8 cellular contexts compared by ENCODE assay signal in genomic region chr2:219155054-219155644, GRCh38. TPM values are rescaled to one million over a fixed set of nuclear protein-coding genes. Genes with fewer than 3 reads are reported as not detected.
DNase-seq lines count a peak whose midpoint lies in the region; ATAC-seq and TF ChIP-seq lines count a peak whose summit lies in the region.

No MANE protein-coding gene starts in this region.

- no peak for ATAC-seq in HG03097 (IDR thresholded peaks at IDR 0.05; ENCODE audit: low FRiP score, unreplicated experiment)

- no peaks in the 10 kb centered on the region for H3K9me3 ChIP-seq in Peyer's patch
- H3K9me3 ChIP-seq in tibial artery = no peaks in the 10 kb centered on the region

- DNase-seq in activated T-cell treated with anti-CD3 and anti-CD28 coated beads for 24 hours (ENCODE audit: low read depth) (peak; percentile 24), LNCaP clone FGC (ENCODE audit: low read depth) (peak; percentile 46), Peyer's patch (peak in 1 of 3 donors; percentile 68), cardiac fibroblast (ENCODE audit: low read depth in 2 of 2) (peak; percentile 84), kidney tubule cell (ENCODE audit: low spot score) (peak; percentile 79), tibial artery (no peak)
- no peak for DNase-seq in activated T-cell treated with anti-CD3 and anti-CD28 coated beads, Interleukin-2, amount 50 U/mL, for 48 hours

- no peak overlapping the region for H3K27ac ChIP-seq in Peyer's patch
- no peak overlapping the region for H3K27ac ChIP-seq in tibial artery

- H3K4me3 ChIP-seq in LNCaP clone FGC (ENCODE audit: low read depth, low read length) (no peak overlapping the region), Peyer's patch (no peak overlapping the region), cardiac fibroblast (replicated peaks in 1 of 2; ENCODE audit: low read depth in 2 of 2, low read length in 2 of 2) (no peak overlapping the region), tibial artery (no peak overlapping the region)

- H3K4me1 ChIP-seq in Peyer's patch = peaks cover 0 to 6% (median 2%) of the 10 kb centered on the region in 4 donors
- H3K4me1 ChIP-seq in tibial artery = peaks cover 0 to 5% (median 4%) of the 10 kb centered on the region in 4 donors

- no peak for TF ChIP-seq POLR2A in Peyer's patch (IDR thresholded peaks at IDR 0.05)

- H3K27me3 ChIP-seq in Peyer's patch (no peaks in the 10 kb centered on the region), tibial artery (no peaks in the 10 kb centered on the region)

- intact Hi-C loops in tibial artery (cut with DNase I; ENCODE audit: low total_unique reads) = loop anchor here (2.0 kb wide), 1 partner anchor 96 kb away; no protein-coding TSS in a partner anchor

- TF ChIP-seq CTCF in LNCaP clone FGC (IDR thresholded peaks at IDR 0.05; ENCODE audit: control insufficient read depth, extremely low read depth, insufficient read depth) (peak; percentile 54), Peyer's patch (IDR thresholded peaks at IDR 0.05) (peak; percentile 43 to 88 (median 78)), cardiac fibroblast (IDR thresholded peaks at IDR 0.05; ENCODE audit: low read depth, low read length) (peak; percentile 30), tibial artery (IDR thresholded peaks at IDR 0.05) (peak; percentile 60 to 83)

- H3K36me3 ChIP-seq in Peyer's patch (peaks cover 0 to 40% (median 0%) of the 10 kb centered on the region in 3 donors), tibial artery (peaks cover 22 to 39% (median 39%) of the 10 kb centered on the region in 3 donors)

RNA-seq across cellular contexts. Expression of gene NHEJ1, which starts 5.5 kb away (rescaled TPM):
- total RNA-seq in Peyer's patch = 10 to 100 TPM; 28.1 to 91.6 (median 67.2) TPM

RNA-seq across cellular contexts. Expression of gene SLC23A3, which starts 14.7 kb away (rescaled TPM):
- 100 to 1,000 TPM in 1 of 4 donors, 10 to 100 TPM in 2, 1 to 10 TPM in 1; 5.0 to 111 (median 62.8) TPM for total RNA-seq in Peyer's patch

RNA-seq across cellular contexts. Expression of gene CNPPD1, which starts 21.6 kb away (rescaled TPM):
- 10 to 100 TPM; 14.0 to 94.0 (median 77.4) TPM for total RNA-seq in Peyer's patch

RNA-seq across cellular contexts. Expression of gene RETREG2, which starts 22.9 kb away (rescaled TPM):
- total RNA-seq in Peyer's patch = 10 to 100 TPM; 44.6 to 80.3 (median 76.2) TPM

RNA-seq across cellular contexts. Expression of gene ZFAND2B, which starts 51.4 kb away (rescaled TPM):
- 100 to 1,000 TPM in 3 of 4 donors, 10 to 100 TPM in 1; 43.7 to 129 (median 112) TPM for total RNA-seq in Peyer's patch

Comparison
In these comparisons a context has a peak if more than half of its experiments do, and no peak if none do; other contexts are left out.
1. DNase-seq: peak in activated T-cell treated with anti-CD3 and anti-CD28 coated beads for 24 hours (single experiment), LNCaP clone FGC (single experiment), cardiac fibroblast (2 of 2) and kidney tubule cell (single experiment); none in activated T-cell treated with anti-CD3 and anti-CD28 coated beads, Interleukin-2, amount 50 U/mL, for 48 hours (0 of 2) and tibial artery (0 of 2).
2. Peak in every context shown above with its lines, with median percentiles within 50 percentile points of each other: CTCF ChIP-seq.